Comparison of ENCODE assay signal across 11 cellular contexts in genomic region chr18:63158676-63159291, GRCh38.
DNase-seq lines count a peak whose midpoint lies in the region; ATAC-seq and TF ChIP-seq lines count a peak whose summit lies in the region.
"Had no signal": no experiment of that assay in that cellular context is flagged by ENCODE, and none has a peak within 500 bp of the region (broad histone marks: within the 10 kb centered on the region; RNA-seq: fewer than 3 reads in every experiment).

No MANE protein-coding gene starts in this region.

- H3K4me1 Mint-ChIP-seq in activated CD4-positive, alpha-beta memory T cell treated with anti-CD3 and anti-CD28 coated beads, Interleukin-2, amount 10 ng/mL, durations not matched to agents 7 days and 5 days = peaks cover 100% of the 10 kb centered on the region

- H2AFZ ChIP-seq in parathyroid adenoma = peak overlapping the region; percentile 14

- H3K27ac Mint-ChIP-seq in activated CD4-positive, alpha-beta memory T cell treated with anti-CD3 and anti-CD28 coated beads, Interleukin-2, amount 10 ng/mL, durations not matched to agents 7 days and 5 days = peak overlapping the region; percentile 95

- CTCF ChIA-PET in activated CD4-positive, alpha-beta memory T cell treated with anti-CD3 and anti-CD28 coated beads, Interleukin-2, amount 10 ng/mL, durations not matched to agents 7 days and 5 days (lab: Charles Lee) = interaction anchor here (0.9 to 2.0 kb wide), 11 partner anchors 9 to 263 kb away, joined by 3 to 13 read pairs (median 3); partner anchors contain the start of gene VPS4B

- H3K36me3 ChIP-seq in parathyroid adenoma (ENCODE audit: control insufficient read depth, insufficient read depth, low read length) = no peaks in the 10 kb centered on the region
- H3K36me3 ChIP-seq: right lobe of liver had no signal

- no peaks in the 10 kb centered on the region for H3K9me3 ChIP-seq in parathyroid adenoma (ENCODE audit: control insufficient read depth, low read length)
- H3K9me3 ChIP-seq: right lobe of liver had no signal

- peak overlapping the region; percentile 76 for H3K4me3 Mint-ChIP-seq in activated CD4-positive, alpha-beta memory T cell treated with anti-CD3 and anti-CD28 coated beads, Interleukin-2, amount 10 ng/mL, durations not matched to agents 7 days and 5 days

- no peaks in the 10 kb centered on the region for H3K9me3 Mint-ChIP-seq in activated CD4-positive, alpha-beta memory T cell treated with anti-CD3 and anti-CD28 coated beads, Interleukin-2, amount 10 ng/mL, durations not matched to agents 7 days and 5 days

- no peaks in the 10 kb centered on the region for H3K27me3 Mint-ChIP-seq in activated CD4-positive, alpha-beta memory T cell treated with anti-CD3 and anti-CD28 coated beads, Interleukin-2, amount 10 ng/mL, durations not matched to agents 7 days and 5 days

- peak overlapping the region; percentile 24 for H3K4me3 ChIP-seq in GM12875 (ENCODE audit: low read depth, low read length)
- no peak overlapping the region for H3K4me3 ChIP-seq in parathyroid adenoma (ENCODE audit: low read depth, low read length)
- H3K4me3 ChIP-seq: right lobe of liver had no signal

- no peak overlapping the region for H3K9ac ChIP-seq in parathyroid adenoma

- peak overlapping the region; percentile 30 for H3K27ac ChIP-seq in parathyroid adenoma
- H3K27ac ChIP-seq: right lobe of liver had no signal

- no peaks in the 10 kb centered on the region for H3K79me2 ChIP-seq in parathyroid adenoma

- H3K4me2 ChIP-seq in parathyroid adenoma (ENCODE audit: low read length) = no peak overlapping the region

- DNase-seq in activated CD4-positive, alpha-beta memory T cell treated with anti-CD3 and anti-CD28 coated beads, Interleukin-2, amount 10 ng/mL, durations not matched to agents 7 days and 5 days = no peak
- DNase-seq in kidney glomerular epithelial cell (lab: John Stamatoyannopoulos, UW) = no peak
- no peak for DNase-seq in effector CD4-positive, alpha-beta T cell
- DNase-seq: DMS79 treated with DMSO at 0.1 percent for 48 hours, NCI-H146, right lobe of liver had no signal

- peaks cover 44% of the 10 kb centered on the region for H3K36me3 Mint-ChIP-seq in activated CD4-positive, alpha-beta memory T cell treated with anti-CD3 and anti-CD28 coated beads, Interleukin-2, amount 10 ng/mL, durations not matched to agents 7 days and 5 days (ENCODE audit: low read depth)

- TF ChIP-seq CTCF in GM12875 (IDR thresholded peaks at IDR 0.05; ENCODE audit: borderline replicate concordance, insufficient read depth, low read depth, low read length) (no peak), parathyroid adenoma (IDR thresholded peaks at IDR 0.05) (no peak)

- peaks cover 26% of the 10 kb centered on the region for H3K4me1 ChIP-seq in parathyroid adenoma

- POLR2A ChIA-PET in activated CD4-positive, alpha-beta memory T cell treated with anti-CD3 and anti-CD28 coated beads, Interleukin-2, amount 10 ng/mL, durations not matched to agents 7 days and 5 days (lab: Charles Lee) = interaction anchor here (1.0 to 6.4 kb wide), 8 partner anchors 38 to 160 kb away, joined by 3 to 62 read pairs (median 12); partner anchors contain the start of gene BCL2

- ATAC-seq in HG02884 (IDR thresholded peaks at IDR 0.05; ENCODE audit: unreplicated experiment) (peak; percentile 18), HG02763 (IDR thresholded peaks at IDR 0.05; ENCODE audit: unreplicated experiment) (no peak), GM19452 (IDR thresholded peaks at IDR 0.05; ENCODE audit: unreplicated experiment) (no peak)
- ATAC-seq: right lobe of liver had no signal

- no peaks in the 10 kb centered on the region for H3K27me3 ChIP-seq in parathyroid adenoma (ENCODE audit: control insufficient read depth, insufficient read depth, low read length)
- H3K27me3 ChIP-seq: right lobe of liver had no signal
